ENCODE assay signal across 8 cellular contexts in genomic region chr5:42912184-42912766, GRCh38.
DNase-seq lines count a peak whose midpoint lies in the region; ATAC-seq and TF ChIP-seq lines count a peak whose summit lies in the region.

No MANE protein-coding gene starts in this region.

- H3K27ac ChIP-seq in breast epithelium = no peak overlapping the region

- peaks cover 4% of the 10 kb centered on the region for H3K4me1 Mint-ChIP-seq in MCF 10A (ENCODE audit: insufficient read depth, unreplicated experiment)
- H3K4me1 Mint-ChIP-seq in activated CD4-positive, alpha-beta T cell treated with anti-CD3 and anti-CD28 coated beads, Interleukin-2, amount 10 ng/mL, durations not matched to agents 7 days and 5 days = peaks cover 24% of the 10 kb centered on the region

- no peaks in the 10 kb centered on the region for H3K9me3 ChIP-seq in breast epithelium

- H3K4me1 ChIP-seq in breast epithelium = no peaks in the 10 kb centered on the region

- peak; percentile 59 for TF ChIP-seq CTCF in MCF 10A (IDR thresholded peaks at IDR 0.05; ENCODE audit: unreplicated experiment)
- no peak for TF ChIP-seq CTCF in breast epithelium (IDR thresholded peaks at IDR 0.05)
- peak; percentile 60 for TF ChIP-seq CTCF in fibroblast of villous mesenchyme (IDR thresholded peaks at IDR 0.05; ENCODE audit: insufficient read depth, low read depth, low read length)

- no peak for ATAC-seq in HG02884 (IDR thresholded peaks at IDR 0.05; ENCODE audit: unreplicated experiment)

- H3K36me3 Mint-ChIP-seq in MCF 10A (ENCODE audit: insufficient read depth, unreplicated experiment) = no peaks in the 10 kb centered on the region
- H3K36me3 Mint-ChIP-seq in activated CD4-positive, alpha-beta T cell treated with anti-CD3 and anti-CD28 coated beads, Interleukin-2, amount 10 ng/mL, durations not matched to agents 7 days and 5 days (ENCODE audit: low read depth) = no peaks in the 10 kb centered on the region

- no peak overlapping the region for H3K4me3 Mint-ChIP-seq in MCF 10A (ENCODE audit: unreplicated experiment)
- no peak overlapping the region for H3K4me3 Mint-ChIP-seq in activated CD4-positive, alpha-beta T cell treated with anti-CD3 and anti-CD28 coated beads, Interleukin-2, amount 10 ng/mL, durations not matched to agents 7 days and 5 days

- no peaks in the 10 kb centered on the region for H3K9me3 Mint-ChIP-seq in MCF 10A (ENCODE audit: unreplicated experiment)
- no peaks in the 10 kb centered on the region for H3K9me3 Mint-ChIP-seq in activated CD4-positive, alpha-beta T cell treated with anti-CD3 and anti-CD28 coated beads, Interleukin-2, amount 10 ng/mL, durations not matched to agents 7 days and 5 days

- H3K27me3 Mint-ChIP-seq in MCF 10A (ENCODE audit: insufficient read depth, unreplicated experiment) = no peaks in the 10 kb centered on the region
- H3K27me3 Mint-ChIP-seq in activated CD4-positive, alpha-beta T cell treated with anti-CD3 and anti-CD28 coated beads, Interleukin-2, amount 10 ng/mL, durations not matched to agents 7 days and 5 days = peaks cover 6% of the 10 kb centered on the region

- no peaks in the 10 kb centered on the region for H3K27me3 ChIP-seq in breast epithelium

- BruUV-seq in MCF 10A (replicated peaks; lab: Mats Ljungman, UMichigan) = no TSS peak

- peak; percentile 71 for DNase-seq in MCF 10A (ENCODE audit: unreplicated experiment)
- DNase-seq in breast epithelium (ENCODE audit: low spot score in 2 of 2) = no peak
- DNase-seq in NCI-H1694 treated with DMSO at 0.1 percent for 48 hours (lab: John Stamatoyannopoulos, UW) = peak; percentile 45
- DNase-seq in activated CD4-positive, alpha-beta T cell treated with anti-CD3 and anti-CD28 coated beads, Interleukin-2, amount 10 ng/mL, durations not matched to agents 7 days and 5 days = peak; percentile 60
- DNase-seq in fibroblast of villous mesenchyme (ENCODE audit: low read depth) = peak; percentile 70
- peak; percentile 25 to 37 for DNase-seq in stimulated activated CD8-positive, alpha-beta memory T cell treated with anti-CD3 and anti-CD28 coated beads, Interleukin-2, amount 100 ng/mL, for 1 hour (ENCODE audit: low read depth in 2 of 2)
- no peak for DNase-seq in HEK293T (ENCODE audit: extremely low spot score)

- intact Hi-C loops in MCF 10A (cut with micrococcal nuclease) (loop anchor here (1.0 to 2.0 kb wide), 4 partner anchors 131 to 395 kb away; no protein-coding TSS in a partner anchor), breast epithelium (cut with DNase I; ENCODE audit: low total_unique reads) (no loop called here)

- POLR2A ChIA-PET in MCF 10A (lab: Yijun Ruan, JAX) (interaction anchor here (0.7 to 7.2 kb wide), 6 partner anchors 97 to 477 kb away, joined by 3 to 90 read pairs (median 8); partner anchors contain the start of gene ZNF131), HEK293T (lab: Yijun Ruan, JAX) (interaction anchor here (0.5 to 2.1 kb wide), 3 partner anchors 127 to 153 kb away, joined by 3 to 6 read pairs (median 3); no protein-coding TSS in a partner anchor)
- POLR2A ChIA-PET in activated CD4-positive, alpha-beta T cell treated with anti-CD3 and anti-CD28 coated beads, Interleukin-2, amount 10 ng/mL, durations not matched to agents 7 days and 5 days (lab: Charles Lee) = interaction anchor here (0.5 kb wide), 1 partner anchor 194 kb away, joined by 4 read pairs; no protein-coding TSS in a partner anchor

- CTCF ChIA-PET in MCF 10A (lab: Yijun Ruan, JAX) (interaction anchor here (0.6 to 10.4 kb wide), 34 partner anchors 9 to 652 kb away, joined by 3 to 139 read pairs (median 4); partner anchors contain the start of genes TMEM267 and ZNF131), HEK293T (lab: Yijun Ruan, JAX) (interaction anchor here (0.6 to 1.2 kb wide), 7 partner anchors 23 to 311 kb away, joined by 3 to 8 read pairs (median 4); no protein-coding TSS in a partner anchor)
- CTCF ChIA-PET in activated CD4-positive, alpha-beta T cell treated with anti-CD3 and anti-CD28 coated beads, Interleukin-2, amount 10 ng/mL, durations not matched to agents 7 days and 5 days (lab: Charles Lee) = interaction anchor here (0.6 to 1.4 kb wide), 5 partner anchors 11 to 152 kb away, joined by 3 to 4 read pairs (median 3); no protein-coding TSS in a partner anchor

- no peaks in the 10 kb centered on the region for H3K36me3 ChIP-seq in breast epithelium

- no peak for TF ChIP-seq POLR2A in breast epithelium (IDR thresholded peaks at IDR 0.05)

- H3K4me3 ChIP-seq in breast epithelium (no peak overlapping the region), fibroblast of villous mesenchyme (ENCODE audit: low read depth, low read length) (no peak overlapping the region)

- H3K27ac Mint-ChIP-seq in MCF 10A (ENCODE audit: low read depth, unreplicated experiment) = no peak overlapping the region
- no peak overlapping the region for H3K27ac Mint-ChIP-seq in activated CD4-positive, alpha-beta T cell treated with anti-CD3 and anti-CD28 coated beads, Interleukin-2, amount 10 ng/mL, durations not matched to agents 7 days and 5 days

TF ChIP-seq in HEK293T, 16 proteins besides CTCF, POLR2A, EP300 and RAD21:
- no peak for TF ChIP-seq TARDBP (IDR thresholded peaks at IDR 0.05)
- no peak for TF ChIP-seq L3MBTL2 (conservative IDR thresholded peaks at IDR 0.05)
- no peak for TF ChIP-seq ELF4 (IDR thresholded peaks at IDR 0.05)
- no peak for TF ChIP-seq CTBP1 (IDR thresholded peaks at IDR 0.05; ENCODE audit: borderline replicate concordance)
- TF ChIP-seq NFRKB (IDR thresholded peaks at IDR 0.05) = no peak
- no peak for TF ChIP-seq LEF1 (IDR thresholded peaks at IDR 0.05; ENCODE audit: borderline replicate concordance)
- no peak for TF ChIP-seq FOXA1 (IDR thresholded peaks at IDR 0.05)
- TF ChIP-seq ZNF384 (IDR thresholded peaks at IDR 0.05) = no peak
- no peak for TF ChIP-seq SP1 (IDR thresholded peaks at IDR 0.05)
- TF ChIP-seq FOXK2 (IDR thresholded peaks at IDR 0.05) = no peak
- no peak for TF ChIP-seq BHLHE40 (IDR thresholded peaks at IDR 0.05; ENCODE audit: borderline replicate concordance)
- TF ChIP-seq FOXM1 (IDR thresholded peaks at IDR 0.05; ENCODE audit: borderline replicate concordance) = no peak
- TF ChIP-seq SUZ12 (IDR thresholded peaks at IDR 0.05) = no peak
- no peak for TF ChIP-seq HDGF (IDR thresholded peaks at IDR 0.05; ENCODE audit: borderline replicate concordance)
- no peak for TF ChIP-seq PKNOX1 (IDR thresholded peaks at IDR 0.05)
- TF ChIP-seq ARNT (IDR thresholded peaks at IDR 0.05) = no peak

Comparison
In these comparisons a context has a peak if more than half of its experiments do, and no peak if none do; other contexts are left out.
1. DNase-seq: peak in MCF 10A (single experiment), NCI-H1694 treated with DMSO at 0.1 percent for 48 hours (single experiment), activated CD4-positive, alpha-beta T cell treated with anti-CD3 and anti-CD28 coated beads, Interleukin-2, amount 10 ng/mL, durations not matched to agents 7 days and 5 days (single experiment), fibroblast of villous mesenchyme (single experiment) and stimulated activated CD8-positive, alpha-beta memory T cell treated with anti-CD3 and anti-CD28 coated beads, Interleukin-2, amount 100 ng/mL, for 1 hour (2 of 2); none in breast epithelium (0 of 2) and HEK293T (single experiment).
2. CTCF ChIP-seq: peak in MCF 10A (single experiment) and fibroblast of villous mesenchyme (single experiment); none in breast epithelium (0 of 3).